Comparison of ENCODE assay signal across 8 cellular contexts in genomic region chr6:14046476-14047068, GRCh38.
DNase-seq lines count a peak whose midpoint lies in the region; ATAC-seq and TF ChIP-seq lines count a peak whose summit lies in the region.

No MANE protein-coding gene starts in this region.

- no peak overlapping the region for H3K4me3 ChIP-seq in kidney epithelial cell (ENCODE audit: low read depth, low read length)

- no peaks in the 10 kb centered on the region for H3K36me3 ChIP-seq in kidney epithelial cell (ENCODE audit: control insufficient read depth, insufficient read depth, low read length)

- CTCF ChIA-PET in RWPE1 (lab: Yijun Ruan, JAX), result interaction anchor here (0.5 to 1.7 kb wide), 8 partner anchors 16 to 354 kb away, joined by 3 to 8 read pairs (median 4); partner anchors contain the start of gene RNF182

- DNase-seq in activated CD4-positive, CD25-positive, alpha-beta regulatory T cell (lab: John Stamatoyannopoulos, UW), result no peak
- DNase-seq in HuH-7.5 (ENCODE audit: low spot score), result peak; percentile 43
- peak; percentile 80 for DNase-seq in RWPE1 (ENCODE audit: low spot score)
- peak; percentile 20 for DNase-seq in amniotic stem cell (lab: John Stamatoyannopoulos, UW)
- peak; percentile 19 for DNase-seq in kidney epithelial cell (ENCODE audit: low read depth)
- DNase-seq in stimulated activated CD8-positive, alpha-beta memory T cell treated with anti-CD3 and anti-CD28 coated beads, Interleukin-4, amount 100 ng/mL, for 48 hours, result peak; percentile 50

- no peaks in the 10 kb centered on the region for H3K27me3 ChIP-seq in kidney epithelial cell (ENCODE audit: control insufficient read depth, insufficient read depth, low read length)

- TF ChIP-seq CTCF in RWPE1 (conservative IDR thresholded peaks at IDR 0.05; ENCODE audit: low read depth), result peak; percentile 68
- TF ChIP-seq CTCF in kidney epithelial cell (IDR thresholded peaks at IDR 0.05; ENCODE audit: insufficient read depth, low read length, poor library complexity, severe bottlenecking), result peak; percentile 82

- peak; percentile 66 to 69 for ATAC-seq in activated CD4-positive, CD25-positive, alpha-beta regulatory T cell treated with anti-CD3 and anti-CD28 coated beads, Interleukin-2, amount 50 U/mL, for 24 hours
- ATAC-seq in GM18517 (IDR thresholded peaks at IDR 0.05; ENCODE audit: unreplicated experiment), result no peak

- no peak overlapping the region for H3K27ac ChIP-seq in RWPE1

- POLR2A ChIA-PET in RWPE1 (lab: Yijun Ruan, JAX; ENCODE audit: low non-redundant PET), result no interaction called here

Comparison
In these comparisons a context has a peak if more than half of its experiments do, and no peak if none do; other contexts are left out.
1. DNase-seq: peak in HuH-7.5 (single experiment), RWPE1 (single experiment), amniotic stem cell (single experiment), kidney epithelial cell (single experiment) and stimulated activated CD8-positive, alpha-beta memory T cell treated with anti-CD3 and anti-CD28 coated beads, Interleukin-4, amount 100 ng/mL, for 48 hours (single experiment); none in activated CD4-positive, CD25-positive, alpha-beta regulatory T cell (0 of 4).